12 cellular contexts compared by ENCODE assay signal in the genomic region with DNA sequence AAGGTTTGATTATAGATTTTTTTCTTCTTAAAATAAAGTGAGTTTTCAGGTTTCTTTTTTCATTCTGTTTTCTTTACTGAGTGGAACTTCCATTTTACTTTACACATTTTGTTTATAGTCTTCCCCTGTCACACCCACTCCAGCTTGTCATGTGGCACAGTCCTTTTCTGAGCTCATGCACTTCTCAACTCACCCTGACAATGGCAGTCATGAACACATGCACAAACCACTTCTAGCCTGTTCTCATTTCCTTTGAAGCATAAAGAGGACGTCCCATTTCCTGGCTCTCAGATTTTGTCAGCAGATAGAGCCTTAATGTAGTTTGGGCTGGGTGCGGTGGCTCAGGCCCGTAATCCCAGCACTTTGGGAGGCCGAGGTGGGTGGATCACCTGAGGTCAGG.
DNase-seq lines count a peak whose midpoint lies in the region; FAIRE-seq and TF ChIP-seq lines count a peak whose summit lies in the region.
"Had no signal": no experiment of that assay in that cellular context is flagged by ENCODE, and none has a peak within 500 bp of the region (broad histone marks: within the 10 kb centered on the region; RNA-seq: fewer than 3 reads in every experiment).

No MANE protein-coding gene starts in this region.

- TF ChIP-seq POLR2A in H54 (IDR thresholded peaks at IDR 0.05; ENCODE audit: low read depth, low read length): no peak

- DNase-seq in stimulated activated CD4-positive, alpha-beta T cell treated with anti-CD3 and anti-CD28 coated beads, Interleukin-2, amount 100 ng/mL, for 4 hours (ENCODE audit: low read depth): peak; percentile 51
- no peak for DNase-seq in stimulated activated CD4-positive, alpha-beta T cell treated with anti-CD3 and anti-CD28 coated beads, Interleukin-4, amount 100 ng/mL, for 1 hour
- DNase-seq in Jurkat, Clone E6-1 (ENCODE audit: low read depth, low spot score): peak; percentile 96
- DNase-seq in activated T-helper 1 cell treated with Interleukin-2 at 50 U/mL for 16 hours (ENCODE audit: low read depth) (peak; percentile 25), COLO829 (ENCODE audit: low spot score) (no peak), H54 (ENCODE audit: insufficient read length, low spot score) (no peak), ureter (ENCODE audit: low spot score) (no peak), SW 1271 (lab: John Stamatoyannopoulos, UW) (no peak)
- DNase-seq: endodermal cell, left cardiac atrium, NCI-H446 had no signal

- no peak for FAIRE-seq in H54 (lab: Jason Lieb, UNC)
- FAIRE-seq: G401.6 had no signal

- no peak overlapping the region for H3K4me3 ChIP-seq in Jurkat, Clone E6-1 (ENCODE audit: low read length)

Comparison
In these comparisons a context has a peak if more than half of its experiments do, and no peak if none do; other contexts are left out.
1. DNase-seq: peak in stimulated activated CD4-positive, alpha-beta T cell treated with anti-CD3 and anti-CD28 coated beads, Interleukin-2, amount 100 ng/mL, for 4 hours (single experiment), Jurkat, Clone E6-1 (single experiment) and activated T-helper 1 cell treated with Interleukin-2 at 50 U/mL for 16 hours (single experiment); none in stimulated activated CD4-positive, alpha-beta T cell treated with anti-CD3 and anti-CD28 coated beads, Interleukin-4, amount 100 ng/mL, for 1 hour (single experiment), COLO829 (single experiment), H54 (single experiment), ureter (single experiment) and SW 1271 (0 of 2).